In genomic region chr16:8818499-8819270, GRCh38 we compare ENCODE assay signal across 9 cellular contexts. TPM values are rescaled to one million over a fixed set of nuclear protein-coding genes. Genes with fewer than 3 reads are reported as not detected.
DNase-seq lines count a peak whose midpoint lies in the region; ATAC-seq and TF ChIP-seq lines count a peak whose summit lies in the region.
"Had no signal": no experiment of that assay in that cellular context is flagged by ENCODE, and none has a peak within 500 bp of the region (broad histone marks: within the 10 kb centered on the region; RNA-seq: fewer than 3 reads in every experiment).

No MANE protein-coding gene starts in this region.

- peak; percentile 25 to 41 for ATAC-seq in activated CD4-positive, CD25-positive, alpha-beta regulatory T cell treated with anti-CD3 and anti-CD28 coated beads, Interleukin-2, amount 50 U/mL, for 24 hours
- ATAC-seq in GM21619 (IDR thresholded peaks at IDR 0.05; ENCODE audit: unreplicated experiment), result peak; percentile 85
- ATAC-seq in HG03378 (IDR thresholded peaks at IDR 0.05; ENCODE audit: unreplicated experiment), result peak; percentile 85

- no peaks in the 10 kb centered on the region for H3K79me2 ChIP-seq in neural progenitor cell (ENCODE audit: low read depth)

- H3K4me1 Mint-ChIP-seq in neural progenitor cell, result peaks cover 11% of the 10 kb centered on the region
- peaks cover 23 to 27% (median 24%) of the 10 kb centered on the region in 3 donors for H3K4me1 Mint-ChIP-seq in CD8-positive, alpha-beta memory T cell

- POLR2A ChIA-PET in CD8-positive, alpha-beta memory T cell (lab: Charles Lee), result no interaction called here

- H3K36me3 Mint-ChIP-seq in neural progenitor cell, result peaks cover 37% of the 10 kb centered on the region
- peaks cover 18 to 76% (median 20%) of the 10 kb centered on the region in 3 donors for H3K36me3 Mint-ChIP-seq in CD8-positive, alpha-beta memory T cell

- H3K27ac Mint-ChIP-seq in neural progenitor cell, result peak overlapping the region; percentile 9
- peak overlapping the region in 3 of 8 donors; percentile 24 to 71 (median 41) for H3K27ac Mint-ChIP-seq in CD8-positive, alpha-beta memory T cell

- DNase-seq in activated CD4-positive, CD25-positive, alpha-beta regulatory T cell (lab: John Stamatoyannopoulos, UW), result no peak
- DNase-seq in neural progenitor cell (ENCODE audit: low spot score) (no peak), AG08395 (ENCODE audit: low spot score) (no peak), T-helper 1 cell (no peak)
- DNase-seq in CD8-positive, alpha-beta memory T cell, result no peak
- DNase-seq: colonic mucosa had no signal

- no peak overlapping the region for H3K9ac ChIP-seq in neural progenitor cell

- H3K4me3 ChIP-seq in neural progenitor cell, result no peak overlapping the region
- H3K4me3 ChIP-seq in CD8-positive, alpha-beta memory T cell (ENCODE audit: low read length), result no peak overlapping the region
- H3K4me3 ChIP-seq: colonic mucosa had no signal

- no peaks in the 10 kb centered on the region for H3K9me3 Mint-ChIP-seq in neural progenitor cell
- H3K9me3 Mint-ChIP-seq in CD8-positive, alpha-beta memory T cell, result no peaks in the 10 kb centered on the region

- peaks cover 2% of the 10 kb centered on the region for H3K27me3 Mint-ChIP-seq in neural progenitor cell (ENCODE audit: insufficient read depth, low read depth)
- no peaks in the 10 kb centered on the region for H3K27me3 Mint-ChIP-seq in CD8-positive, alpha-beta memory T cell

- H3K4me3 Mint-ChIP-seq in neural progenitor cell, result no peak overlapping the region
- peak overlapping the region in 1 of 7 donors; percentile 41 for H3K4me3 Mint-ChIP-seq in CD8-positive, alpha-beta memory T cell

- H3K9me3 ChIP-seq in neural progenitor cell (ENCODE audit: low read depth), result no peaks in the 10 kb centered on the region
- H3K9me3 ChIP-seq in CD8-positive, alpha-beta memory T cell (ENCODE audit: low read length), result no peaks in the 10 kb centered on the region
- H3K9me3 ChIP-seq: colonic mucosa had no signal

- CTCF ChIA-PET in CD8-positive, alpha-beta memory T cell (lab: Charles Lee), result interaction anchor here (1.3 kb wide), 1 partner anchor 61 kb away, joined by 5 read pairs; no protein-coding TSS in a partner anchor

- H3K27me3 ChIP-seq in neural progenitor cell, result no peaks in the 10 kb centered on the region
- H3K27me3 ChIP-seq in CD8-positive, alpha-beta memory T cell (ENCODE audit: insufficient read depth, low read length, poor library complexity, severe bottlenecking), result no peaks in the 10 kb centered on the region
- H3K27me3 ChIP-seq: colonic mucosa had no signal

- H3K36me3 ChIP-seq in neural progenitor cell, result no peaks in the 10 kb centered on the region
- peaks cover 21% of the 10 kb centered on the region for H3K36me3 ChIP-seq in CD8-positive, alpha-beta memory T cell (ENCODE audit: insufficient read depth, low read length)

- H2AFZ ChIP-seq in neural progenitor cell (replicated peaks), result no peak overlapping the region

- TF ChIP-seq CTCF in neural progenitor cell (IDR thresholded peaks at IDR 0.05), result no peak

- no peak overlapping the region for H3K27ac ChIP-seq in neural progenitor cell
- no peak overlapping the region for H3K27ac ChIP-seq in CD8-positive, alpha-beta memory T cell (ENCODE audit: low read depth, low read length)
- H3K27ac ChIP-seq: colonic mucosa had no signal

- no peaks in the 10 kb centered on the region for H3K4me1 ChIP-seq in neural progenitor cell
- H3K4me1 ChIP-seq in CD8-positive, alpha-beta memory T cell (ENCODE audit: insufficient read depth, low read length), result peaks cover 12% of the 10 kb centered on the region
- H3K4me1 ChIP-seq: colonic mucosa had no signal

- no peaks in the 10 kb centered on the region for H4K20me1 ChIP-seq in neural progenitor cell (ENCODE audit: low read depth)

- no peak overlapping the region for H3K4me2 ChIP-seq in neural progenitor cell

- peaks cover 4% of the 10 kb centered on the region for H3F3A ChIP-seq in neural progenitor cell (ENCODE audit: low read depth)

RNA-seq across cellular contexts. Expression of gene PMM2, which starts 21.0 kb away (rescaled TPM):
- 12.5 and 22.2 TPM in 2 replicates for total RNA-seq in neural progenitor cell (ENCODE audit: low replicate concordance)
- 10 to 100 TPM; 58.9 to 63.3 TPM for total RNA-seq in CD8-positive, alpha-beta memory T cell
- 31.2 TPM for polyA plus RNA-seq in CD8-positive, alpha-beta memory T cell

RNA-seq across cellular contexts. Expression of gene TMEM186, which starts 21.2 kb away (rescaled TPM):
- total RNA-seq in neural progenitor cell (ENCODE audit: low replicate concordance), result 6.4 and 9.9 TPM in 2 replicates
- total RNA-seq in CD8-positive, alpha-beta memory T cell, result 10 to 100 TPM; 15.6 to 16.4 TPM
- polyA plus RNA-seq in CD8-positive, alpha-beta memory T cell, result 11.8 TPM

RNA-seq across cellular contexts. Expression of gene CARHSP1, which starts 50.1 kb away (rescaled TPM):
- total RNA-seq in neural progenitor cell (ENCODE audit: low replicate concordance), result 115 and 269 TPM in 2 replicates
- 10 to 100 TPM; 52.6 to 57.8 TPM for total RNA-seq in CD8-positive, alpha-beta memory T cell
- polyA plus RNA-seq in CD8-positive, alpha-beta memory T cell, result 58.5 TPM

Comparison
In these comparisons a context has a peak if more than half of its experiments do, and no peak if none do; other contexts are left out.
1. ATAC-seq: peak in every context shown above with its lines; median percentile 85 in GM21619; 85 in HG03378; 33 in activated CD4-positive, CD25-positive, alpha-beta regulatory T cell treated with anti-CD3 and anti-CD28 coated beads, Interleukin-2, amount 50 U/mL, for 24 hours.